Comparison of ENCODE assay signal across 1 cellular context in the genomic region with DNA sequence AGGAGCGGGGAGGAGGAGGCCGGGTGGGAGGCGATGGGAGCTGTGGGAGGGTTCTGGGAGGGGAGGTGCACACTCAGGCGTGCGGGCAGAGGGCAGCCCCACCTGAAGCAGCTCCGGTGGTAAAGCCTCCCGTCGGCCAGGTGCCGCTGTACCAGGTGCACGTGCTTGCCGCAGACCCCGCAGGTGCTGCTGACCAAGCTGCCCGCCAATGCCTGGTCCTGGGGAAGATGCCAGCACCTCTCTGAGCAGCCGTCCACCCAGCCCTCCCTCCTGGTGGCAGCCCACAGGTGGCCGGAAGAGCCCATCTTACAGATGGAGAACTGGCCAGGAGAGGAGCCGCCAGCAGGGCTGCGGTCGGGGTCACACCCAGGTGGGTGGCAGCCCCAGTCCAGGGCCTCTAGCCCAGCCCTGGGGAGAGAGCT.
TF ChIP-seq lines count a peak whose summit lies in the region.

No MANE protein-coding gene starts in this region.

TF ChIP-seq in GM23338, 12 proteins besides CTCF, POLR2A, EP300 and RAD21:
- no peak for TF ChIP-seq EZH2phosphoT487 (IDR thresholded peaks at IDR 0.05; ENCODE audit: unreplicated experiment)
- TF ChIP-seq, protein P1, sequence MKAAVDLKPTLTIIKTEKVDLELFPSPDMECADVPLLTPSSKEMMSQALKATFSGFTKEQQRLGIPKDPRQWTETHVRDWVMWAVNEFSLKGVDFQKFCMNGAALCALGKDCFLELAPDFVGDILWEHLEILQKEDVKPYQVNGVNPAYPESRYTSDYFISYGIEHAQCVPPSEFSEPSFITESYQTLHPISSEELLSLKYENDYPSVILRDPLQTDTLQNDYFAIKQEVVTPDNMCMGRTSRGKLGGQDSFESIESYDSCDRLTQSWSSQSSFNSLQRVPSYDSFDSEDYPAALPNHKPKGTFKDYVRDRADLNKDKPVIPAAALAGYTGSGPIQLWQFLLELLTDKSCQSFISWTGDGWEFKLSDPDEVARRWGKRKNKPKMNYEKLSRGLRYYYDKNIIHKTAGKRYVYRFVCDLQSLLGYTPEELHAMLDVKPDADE (IDR thresholded peaks at IDR 0.05), result no peak
- TF ChIP-seq, protein P2, sequence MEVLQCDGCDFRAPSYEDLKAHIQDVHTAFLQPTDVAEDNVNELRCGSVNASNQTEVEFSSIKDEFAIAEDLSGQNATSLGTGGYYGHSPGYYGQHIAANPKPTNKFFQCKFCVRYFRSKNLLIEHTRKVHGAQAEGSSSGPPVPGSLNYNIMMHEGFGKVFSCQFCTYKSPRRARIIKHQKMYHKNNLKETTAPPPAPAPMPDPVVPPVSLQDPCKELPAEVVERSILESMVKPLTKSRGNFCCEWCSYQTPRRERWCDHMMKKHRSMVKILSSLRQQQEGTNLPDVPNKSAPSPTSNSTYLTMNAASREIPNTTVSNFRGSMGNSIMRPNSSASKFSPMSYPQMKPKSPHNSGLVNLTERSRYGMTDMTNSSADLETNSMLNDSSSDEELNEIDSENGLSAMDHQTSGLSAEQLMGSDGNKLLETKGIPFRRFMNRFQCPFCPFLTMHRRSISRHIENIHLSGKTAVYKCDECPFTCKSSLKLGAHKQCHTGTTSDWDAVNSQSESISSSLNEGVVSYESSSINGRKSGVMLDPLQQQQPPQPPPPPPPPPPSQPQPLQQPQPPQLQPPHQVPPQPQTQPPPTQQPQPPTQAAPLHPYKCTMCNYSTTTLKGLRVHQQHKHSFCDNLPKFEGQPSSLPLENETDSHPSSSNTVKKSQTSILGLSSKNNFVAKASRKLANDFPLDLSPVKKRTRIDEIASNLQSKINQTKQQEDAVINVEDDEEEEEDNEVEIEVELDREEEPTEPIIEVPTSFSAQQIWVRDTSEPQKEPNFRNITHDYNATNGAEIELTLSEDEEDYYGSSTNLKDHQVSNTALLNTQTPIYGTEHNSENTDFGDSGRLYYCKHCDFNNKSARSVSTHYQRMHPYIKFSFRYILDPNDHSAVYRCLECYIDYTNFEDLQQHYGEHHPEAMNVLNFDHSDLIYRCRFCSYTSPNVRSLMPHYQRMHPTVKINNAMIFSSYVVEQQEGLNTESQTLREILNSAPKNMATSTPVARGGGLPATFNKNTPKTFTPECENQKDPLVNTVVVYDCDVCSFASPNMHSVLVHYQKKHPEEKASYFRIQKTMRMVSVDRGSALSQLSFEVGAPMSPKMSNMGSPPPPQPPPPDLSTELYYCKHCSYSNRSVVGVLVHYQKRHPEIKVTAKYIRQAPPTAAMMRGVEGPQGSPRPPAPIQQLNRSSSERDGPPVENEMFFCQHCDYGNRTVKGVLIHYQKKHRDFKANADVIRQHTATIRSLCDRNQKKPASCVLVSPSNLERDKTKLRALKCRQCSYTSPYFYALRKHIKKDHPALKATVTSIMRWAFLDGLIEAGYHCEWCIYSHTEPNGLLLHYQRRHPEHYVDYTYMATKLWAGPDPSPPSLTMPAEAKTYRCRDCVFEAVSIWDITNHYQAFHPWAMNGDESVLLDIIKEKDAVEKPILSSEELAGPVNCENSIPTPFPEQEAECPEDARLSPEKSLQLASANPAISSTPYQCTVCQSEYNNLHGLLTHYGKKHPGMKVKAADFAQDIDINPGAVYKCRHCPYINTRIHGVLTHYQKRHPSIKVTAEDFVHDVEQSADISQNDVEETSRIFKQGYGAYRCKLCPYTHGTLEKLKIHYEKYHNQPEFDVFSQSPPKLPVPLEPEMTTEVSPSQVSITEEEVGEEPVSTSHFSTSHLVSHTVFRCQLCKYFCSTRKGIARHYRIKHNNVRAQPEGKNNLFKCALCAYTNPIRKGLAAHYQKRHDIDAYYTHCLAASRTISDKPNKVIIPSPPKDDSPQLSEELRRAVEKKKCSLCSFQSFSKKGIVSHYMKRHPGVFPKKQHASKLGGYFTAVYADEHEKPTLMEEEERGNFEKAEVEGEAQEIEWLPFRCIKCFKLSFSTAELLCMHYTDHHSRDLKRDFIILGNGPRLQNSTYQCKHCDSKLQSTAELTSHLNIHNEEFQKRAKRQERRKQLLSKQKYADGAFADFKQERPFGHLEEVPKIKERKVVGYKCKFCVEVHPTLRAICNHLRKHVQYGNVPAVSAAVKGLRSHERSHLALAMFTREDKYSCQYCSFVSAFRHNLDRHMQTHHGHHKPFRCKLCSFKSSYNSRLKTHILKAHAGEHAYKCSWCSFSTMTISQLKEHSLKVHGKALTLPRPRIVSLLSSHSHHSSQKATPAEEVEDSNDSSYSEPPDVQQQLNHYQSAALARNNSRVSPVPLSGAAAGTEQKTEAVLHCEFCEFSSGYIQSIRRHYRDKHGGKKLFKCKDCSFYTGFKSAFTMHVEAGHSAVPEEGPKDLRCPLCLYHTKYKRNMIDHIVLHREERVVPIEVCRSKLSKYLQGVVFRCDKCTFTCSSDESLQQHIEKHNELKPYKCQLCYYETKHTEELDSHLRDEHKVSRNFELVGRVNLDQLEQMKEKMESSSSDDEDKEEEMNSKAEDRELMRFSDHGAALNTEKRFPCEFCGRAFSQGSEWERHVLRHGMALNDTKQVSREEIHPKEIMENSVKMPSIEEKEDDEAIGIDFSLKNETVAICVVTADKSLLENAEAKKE (CRISPR knock-in tag; IDR thresholded peaks at IDR 0.05), result no peak
- TF ChIP-seq CREB1 (CRISPR knock-in tag; IDR thresholded peaks at IDR 0.05; ENCODE audit: low read depth), result no peak
- TF ChIP-seq NANOG (IDR thresholded peaks at IDR 0.05; ENCODE audit: borderline replicate concordance), result no peak
- TF ChIP-seq, protein P3, sequence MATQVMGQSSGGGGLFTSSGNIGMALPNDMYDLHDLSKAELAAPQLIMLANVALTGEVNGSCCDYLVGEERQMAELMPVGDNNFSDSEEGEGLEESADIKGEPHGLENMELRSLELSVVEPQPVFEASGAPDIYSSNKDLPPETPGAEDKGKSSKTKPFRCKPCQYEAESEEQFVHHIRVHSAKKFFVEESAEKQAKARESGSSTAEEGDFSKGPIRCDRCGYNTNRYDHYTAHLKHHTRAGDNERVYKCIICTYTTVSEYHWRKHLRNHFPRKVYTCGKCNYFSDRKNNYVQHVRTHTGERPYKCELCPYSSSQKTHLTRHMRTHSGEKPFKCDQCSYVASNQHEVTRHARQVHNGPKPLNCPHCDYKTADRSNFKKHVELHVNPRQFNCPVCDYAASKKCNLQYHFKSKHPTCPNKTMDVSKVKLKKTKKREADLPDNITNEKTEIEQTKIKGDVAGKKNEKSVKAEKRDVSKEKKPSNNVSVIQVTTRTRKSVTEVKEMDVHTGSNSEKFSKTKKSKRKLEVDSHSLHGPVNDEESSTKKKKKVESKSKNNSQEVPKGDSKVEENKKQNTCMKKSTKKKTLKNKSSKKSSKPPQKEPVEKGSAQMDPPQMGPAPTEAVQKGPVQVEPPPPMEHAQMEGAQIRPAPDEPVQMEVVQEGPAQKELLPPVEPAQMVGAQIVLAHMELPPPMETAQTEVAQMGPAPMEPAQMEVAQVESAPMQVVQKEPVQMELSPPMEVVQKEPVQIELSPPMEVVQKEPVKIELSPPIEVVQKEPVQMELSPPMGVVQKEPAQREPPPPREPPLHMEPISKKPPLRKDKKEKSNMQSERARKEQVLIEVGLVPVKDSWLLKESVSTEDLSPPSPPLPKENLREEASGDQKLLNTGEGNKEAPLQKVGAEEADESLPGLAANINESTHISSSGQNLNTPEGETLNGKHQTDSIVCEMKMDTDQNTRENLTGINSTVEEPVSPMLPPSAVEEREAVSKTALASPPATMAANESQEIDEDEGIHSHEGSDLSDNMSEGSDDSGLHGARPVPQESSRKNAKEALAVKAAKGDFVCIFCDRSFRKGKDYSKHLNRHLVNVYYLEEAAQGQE (IDR thresholded peaks at IDR 0.05; ENCODE audit: unreplicated experiment), result no peak
- TF ChIP-seq POLR2AphosphoS5 (IDR thresholded peaks at IDR 0.05; ENCODE audit: low read depth), result no peak
- TF ChIP-seq ZNF331 (CRISPR knock-in tag; IDR thresholded peaks at IDR 0.05; ENCODE audit: low read depth), result no peak
- TF ChIP-seq ZNF114 (CRISPR knock-in tag; IDR thresholded peaks at IDR 0.05), result no peak
- TF ChIP-seq EZH2 (IDR thresholded peaks at IDR 0.05; ENCODE audit: low read depth, unreplicated experiment), result no peak
- no peak for TF ChIP-seq STAT1 (IDR thresholded peaks at IDR 0.05; ENCODE audit: unreplicated experiment)
- TF ChIP-seq JUNB (IDR thresholded peaks at IDR 0.05; ENCODE audit: unreplicated experiment), result no peak
